In the genomic region with DNA sequence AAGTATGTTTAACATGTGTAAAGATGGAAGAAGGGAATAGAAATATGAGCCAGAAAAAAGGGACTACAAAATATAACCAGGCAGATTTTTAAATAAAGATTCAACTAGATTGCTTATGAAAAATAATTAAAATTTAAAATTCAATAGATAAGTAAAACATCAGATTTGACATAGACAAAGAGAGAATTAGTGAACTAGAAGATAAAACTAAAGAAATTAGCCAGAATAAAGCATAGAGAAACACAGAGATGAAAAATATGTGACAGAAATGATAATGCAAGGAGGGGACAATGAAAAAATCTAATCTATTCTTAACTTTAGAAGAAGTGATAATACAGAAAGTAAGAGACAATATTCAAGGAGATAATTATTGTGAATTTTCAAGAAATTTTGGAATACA, we compare ENCODE assay signal across 30 cellular contexts.
"Had no signal": no experiment of that assay in that cellular context is flagged by ENCODE, and none has a peak within 500 bp of the region (broad histone marks: within the 10 kb centered on the region; RNA-seq: fewer than 3 reads in every experiment).

No MANE protein-coding gene starts in this region.

- H2AFZ ChIP-seq: parathyroid adenoma had no signal

- H3K79me2 ChIP-seq: parathyroid adenoma had no signal

- H3K27me3 ChIP-seq: neutrophil, ovary, right lobe of liver, sigmoid colon, stomach, thyroid gland, tibial nerve, upper lobe of left lung, vagina had no signal

- H3K4me1 ChIP-seq: parathyroid adenoma, psoas muscle, right lobe of liver, sigmoid colon, stomach, thyroid gland, tibial nerve, upper lobe of left lung, vagina had no signal

- H3K9ac ChIP-seq: parathyroid adenoma had no signal

- ATAC-seq: natural killer cell treated with Interleukin-12 subunit alpha and Interleukin-12 subunit beta and Interleukin-15 and Interleukin-18, amount 100 ng/mL, for 72 hours; psoas muscle; right cardiac atrium; right lobe of liver; stimulated activated effector memory CD8-positive, alpha-beta T cell treated with anti-CD3 and anti-CD28 coated beads, Interleukin-12 subunit alpha, Interleukin-12 subunit beta, amount 100 ng/mL, for 72 hours; stimulated activated naive B cell treated with anti-CD40 and anti-IgM and Interleukin-4, amounts not matched to agents 10 μg/mL and 1 μg/mL and 100 μg/mL, for 72 hours had no signal

- H3K9me3 ChIP-seq: neutrophil, ovary, psoas muscle, right lobe of liver, thyroid gland, upper lobe of left lung, vagina had no signal

- H3K4me3 ChIP-seq: ovary, psoas muscle, right lobe of liver, sigmoid colon, stomach, thoracic aorta, thyroid gland, tibial nerve, upper lobe of left lung, vagina had no signal

- H3K4me1 Mint-ChIP-seq: nephron progenitor cell; neural crest cell; stimulated activated effector memory CD8-positive, alpha-beta T cell treated with anti-CD3 and anti-CD28 coated beads, Interleukin-12 subunit alpha, Interleukin-12 subunit beta, amount 100 ng/mL, for 72 hours; stimulated activated naive B cell treated with anti-CD40 and anti-IgM and Interleukin-4, amounts not matched to agents 10 μg/mL and 1 μg/mL and 100 μg/mL, for 72 hours had no signal

- FAIRE-seq: urothelium cell line had no signal

- H3K27me3 Mint-ChIP-seq: natural killer cell treated with Interleukin-12 subunit alpha and Interleukin-12 subunit beta and Interleukin-15 and Interleukin-18, amount 100 ng/mL, for 72 hours; progenitor cell of endocrine pancreas; stimulated activated naive B cell treated with anti-CD40 and anti-IgM and Interleukin-4, amounts not matched to agents 10 μg/mL and 1 μg/mL and 100 μg/mL, for 72 hours; stimulated activated naive CD8-positive, alpha-beta T cell treated with anti-CD3 and anti-CD28 coated beads, Interleukin-15, Interleukin-2, amounts not matched to agents 100 ng/mL and 50 ng/mL, for 24 hours had no signal

- H3K27ac ChIP-seq: neutrophil, ovary, parathyroid adenoma, psoas muscle, right lobe of liver, sigmoid colon, stomach, thoracic aorta, thyroid gland, tibial nerve, upper lobe of left lung, vagina had no signal

- H3K36me3 ChIP-seq: neutrophil, ovary, right lobe of liver, sigmoid colon, stomach, thoracic aorta, thyroid gland, tibial nerve, upper lobe of left lung, vagina had no signal

- H3K36me3 Mint-ChIP-seq: stimulated activated effector memory CD8-positive, alpha-beta T cell treated with anti-CD3 and anti-CD28 coated beads, Interleukin-12 subunit alpha, Interleukin-12 subunit beta, amount 100 ng/mL, for 72 hours had no signal

- H3K4me3 Mint-ChIP-seq: natural killer cell treated with Interleukin-12 subunit alpha and Interleukin-12 subunit beta and Interleukin-15 and Interleukin-18, amount 100 ng/mL, for 72 hours; nephron progenitor cell; neural crest cell; stimulated activated effector memory CD8-positive, alpha-beta T cell treated with anti-CD3 and anti-CD28 coated beads, Interleukin-12 subunit alpha, Interleukin-12 subunit beta, amount 100 ng/mL, for 72 hours; stimulated activated naive B cell treated with anti-CD40 and anti-IgM and Interleukin-4, amounts not matched to agents 10 μg/mL and 1 μg/mL and 100 μg/mL, for 72 hours; stimulated activated naive CD8-positive, alpha-beta T cell treated with anti-CD3 and anti-CD28 coated beads, Interleukin-15, Interleukin-2, amounts not matched to agents 100 ng/mL and 50 ng/mL, for 24 hours had no signal

- DNase-seq: nephron progenitor cell; nucleus accumbens; ovary; posterior cingulate gyrus; psoas muscle; right cardiac atrium; right lobe of liver; sigmoid colon; small intestine; stimulated activated CD4-positive, alpha-beta T cell treated with anti-CD3 and anti-CD28 coated beads, Interleukin-15, amount 100 ng/mL, for 24 hours; stimulated activated CD4-positive, alpha-beta T cell treated with anti-CD3 and anti-CD28 coated beads, Interleukin-2, amount 100 ng/mL, for 24 hours; stimulated activated CD4-positive, alpha-beta T cell treated with anti-CD3 and anti-CD28 coated beads, Interleukin-2, amount 100 ng/mL, for 48 hours; stimulated activated CD4-positive, alpha-beta T cell treated with anti-CD3 and anti-CD28 coated beads, Interleukin-4, amount 100 ng/mL, for 24 hours; stimulated activated naive B cell treated with anti-CD40 and anti-IgM and Interleukin-4, amounts not matched to agents 10 μg/mL and 1 μg/mL and 100 μg/mL, for 72 hours; stimulated activated naive CD4-positive, alpha-beta T cell treated with Interleukin-2 at 50 U/mL for 16 hours; stomach; thyroid gland; trophoblast cell; upper lobe of left lung had no signal

- H3K27ac Mint-ChIP-seq: natural killer cell treated with Interleukin-12 subunit alpha and Interleukin-12 subunit beta and Interleukin-15 and Interleukin-18, amount 100 ng/mL, for 72 hours; nephron progenitor cell; progenitor cell of endocrine pancreas; stimulated activated effector memory CD8-positive, alpha-beta T cell treated with anti-CD3 and anti-CD28 coated beads, Interleukin-12 subunit alpha, Interleukin-12 subunit beta, amount 100 ng/mL, for 72 hours; stimulated activated naive B cell treated with anti-CD40 and anti-IgM and Interleukin-4, amounts not matched to agents 10 μg/mL and 1 μg/mL and 100 μg/mL, for 72 hours; stimulated activated naive CD8-positive, alpha-beta T cell treated with anti-CD3 and anti-CD28 coated beads, Interleukin-15, Interleukin-2, amounts not matched to agents 100 ng/mL and 50 ng/mL, for 24 hours had no signal
